ENCODE assay signal across 11 cellular contexts in genomic region chr1:235077163-235077540, GRCh38. TPM values are rescaled to one million over a fixed set of nuclear protein-coding genes. Genes with fewer than 3 reads are reported as not detected.
A peak's percentile ranks its signal among the peaks of the same experiment; 100 is the strongest.
DNase-seq lines count a peak whose midpoint lies in the region; ATAC-seq and TF ChIP-seq lines count a peak whose summit lies in the region.
"Had no signal": no experiment of that assay in that cellular context is flagged by ENCODE, and none has a peak within 500 bp of the region (broad histone marks: within the 10 kb centered on the region; RNA-seq: fewer than 3 reads in every experiment).

No MANE protein-coding gene starts in this region.

- no peaks in the 10 kb centered on the region for H3K9me3 ChIP-seq in esophagus muscularis mucosa
- H3K9me3 ChIP-seq in skeletal muscle tissue (ENCODE audit: control insufficient read depth in 3 of 3, low read length in 3 of 3): no peaks in the 10 kb centered on the region

- no peak for ATAC-seq in GM21423 (IDR thresholded peaks at IDR 0.05; ENCODE audit: unreplicated experiment)

- no CpG with 5 or more reads among the region's 1 CpG for WGBS in esophagus muscularis mucosa

- TF ChIP-seq POLR2A in NB4 (IDR thresholded peaks at IDR 0.05; ENCODE audit: extremely low read depth, insufficient read length): no peak
- TF ChIP-seq POLR2A in esophagus muscularis mucosa (IDR thresholded peaks at IDR 0.05; ENCODE audit: low read depth): no peak

- H3K4me3 ChIP-seq in GM12875 (ENCODE audit: low read depth, low read length) (peak overlapping the region; percentile 36), NB4 (ENCODE audit: low read depth, low read length) (no peak overlapping the region), esophagus muscularis mucosa (no peak overlapping the region), skeletal muscle tissue (ENCODE audit: low read length in 3 of 3) (no peak overlapping the region)
- H3K4me3 ChIP-seq: SK-N-MC had no signal

- DNase-seq in NB4 (ENCODE audit: low read depth) (peak; percentile 67), esophagus muscularis mucosa (ENCODE audit: extremely low spot score) (no peak), nucleus accumbens (lab: John Stamatoyannopoulos, UW) (no peak), amniotic stem cell (lab: John Stamatoyannopoulos, UW) (no peak)
- DNase-seq: EL, NCI-H524, nephron progenitor cell had no signal

- peak overlapping the region in 1 of 3 donors; percentile 33 for H3K9ac ChIP-seq in skeletal muscle tissue (ENCODE audit: low read depth in 1 of 3, low read length in 3 of 3)

- H3K4me1 ChIP-seq in esophagus muscularis mucosa: peaks cover 59 to 74% (median 70%) of the 10 kb centered on the region in 4 donors
- peaks cover 68 to 71% (median 68%) of the 10 kb centered on the region in 3 donors for H3K4me1 ChIP-seq in skeletal muscle tissue (ENCODE audit: control insufficient read depth in 3 of 3, insufficient read depth in 3 of 3, low read length in 3 of 3)

- H3K36me3 ChIP-seq in esophagus muscularis mucosa: no peaks in the 10 kb centered on the region
- H3K36me3 ChIP-seq in skeletal muscle tissue (ENCODE audit: control insufficient read depth in 3 of 3, insufficient read depth in 3 of 3, low read length in 3 of 3): no peaks in the 10 kb centered on the region

- H3K27ac ChIP-seq in esophagus muscularis mucosa (replicated peaks in 1 of 4): peak overlapping the region; percentile 83 to 89 (median 84)
- H3K27ac ChIP-seq in skeletal muscle tissue (ENCODE audit: low read depth, low read length): peak overlapping the region; percentile 84

- intact Hi-C loops in esophagus muscularis mucosa (cut with DNase I): no loop called here

- TF ChIP-seq CTCF in GM12875 (IDR thresholded peaks at IDR 0.05; ENCODE audit: borderline replicate concordance, insufficient read depth, low read depth, low read length): no peak
- no peak for TF ChIP-seq CTCF in NB4 (IDR thresholded peaks at IDR 0.05; ENCODE audit: low read depth, low read length)
- no peak for TF ChIP-seq CTCF in esophagus muscularis mucosa (IDR thresholded peaks at IDR 0.05)

- TF ChIP-seq EP300 in esophagus muscularis mucosa (IDR thresholded peaks at IDR 0.05): no peak

- H3K27me3 ChIP-seq in esophagus muscularis mucosa (no peaks in the 10 kb centered on the region), skeletal muscle tissue (ENCODE audit: control insufficient read depth in 3 of 3, insufficient read depth in 3 of 3, low read length in 3 of 3) (no peaks in the 10 kb centered on the region)

RNA-seq across cellular contexts. Expression of gene TOMM20, which starts 51.5 kb away (rescaled TPM):
- total RNA-seq in esophagus muscularis mucosa (10 to 100 TPM; 59.7 to 94.3 (median 86.3) TPM), skeletal muscle tissue (67.8 TPM)
